In genomic region chr11:317668-318406, GRCh38 we compare ENCODE assay signal across 1 cellular context.
TF ChIP-seq lines count a peak whose summit lies in the region.

No MANE protein-coding gene starts in this region.

TF ChIP-seq in K562, 482 proteins besides CTCF, POLR2A, EP300 and RAD21:
- TF ChIP-seq NONO (IDR thresholded peaks at IDR 0.05; ENCODE audit: low read depth in 2 of 2, low read length in 1 of 2) (0 out of 4 replicates have a peak, but pooled peaks of 1 of the 2 experiments have one; percentile 10), ERF (CRISPR knock-in tag; IDR thresholded peaks at IDR 0.05) (0 out of 2 replicates have a peak, but pooled peaks have one; percentile 31), SUPT5H (IDR thresholded peaks at IDR 0.05) (peak; percentile 62; the same call in 1 of the 2 replicates)
